ENCODE assay signal across 20 cellular contexts in the genomic region with DNA sequence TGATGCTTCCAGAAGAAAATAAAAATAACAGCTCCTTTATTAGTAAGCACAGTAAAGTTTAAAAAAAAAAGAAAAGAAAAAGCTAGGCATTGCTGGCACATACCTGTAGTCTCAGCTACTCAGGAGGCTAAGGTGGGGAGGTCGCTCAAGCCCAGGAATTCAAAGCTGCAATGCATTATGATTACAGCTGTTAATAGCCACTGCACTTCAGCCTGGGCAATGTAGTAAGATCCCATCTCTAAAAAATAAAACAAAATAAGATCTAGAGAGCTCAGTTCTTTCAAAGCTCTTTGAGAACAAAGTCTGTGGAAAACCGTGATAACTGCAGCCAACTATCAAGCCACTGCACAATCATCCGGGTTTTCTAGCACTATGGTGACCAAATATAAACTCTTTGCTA.
DNase-seq lines count a peak whose midpoint lies in the region; ATAC-seq, FAIRE-seq and TF ChIP-seq lines count a peak whose summit lies in the region.
"Had no signal": no experiment of that assay in that cellular context is flagged by ENCODE, and none has a peak within 500 bp of the region (broad histone marks: within the 10 kb centered on the region; RNA-seq: fewer than 3 reads in every experiment).

No MANE protein-coding gene starts in this region.

- CTCF ChIA-PET in HepG2 (lab: Yijun Ruan, JAX; ENCODE audit: low intra/inter-chr PET ratio, low total read pairs) (no interaction called here), RWPE1 (lab: Yijun Ruan, JAX) (no interaction called here)

- H3K9me3 ChIP-seq in HepG2 (ENCODE audit: low read length) (no peaks in the 10 kb centered on the region), right lobe of liver (no peaks in the 10 kb centered on the region)
- H3K9me3 ChIP-seq: BE2C, SK-N-SH had no signal

- no peak for TF ChIP-seq EP300 in HepG2 (IDR thresholded peaks at IDR 0.05; ENCODE audit: low read depth in 2 of 2, low read length in 2 of 2)
- no peak for TF ChIP-seq EP300 in HepG2 (CRISPR knock-in tag; IDR thresholded peaks at IDR 0.05; ENCODE audit: borderline replicate concordance)

- H3K4me3 Mint-ChIP-seq in stimulated activated effector memory CD8-positive, alpha-beta T cell treated with anti-CD3 and anti-CD28 coated beads, Interleukin-12 subunit alpha, Interleukin-12 subunit beta, amount 100 ng/mL, for 72 hours = no peak overlapping the region
- H3K4me3 Mint-ChIP-seq: CD4-positive, CD25-positive, alpha-beta regulatory T cell had no signal

- H3K9ac ChIP-seq in HepG2 (ENCODE audit: insufficient read depth, low read depth, low read length) = no peak overlapping the region
- H3K9ac ChIP-seq in mesendoderm (ENCODE audit: low read length) = no peak overlapping the region
- H3K9ac ChIP-seq: SK-N-SH had no signal

- H3K27ac ChIP-seq in HepG2 (ENCODE audit: extremely low read length, insufficient read depth, low read length) = no peak overlapping the region
- H3K27ac ChIP-seq in right lobe of liver = no peak overlapping the region
- H3K27ac ChIP-seq in VCaP = peak overlapping the region; percentile 43; the same call in 1 of the 2 replicates
- no peak overlapping the region for H3K27ac ChIP-seq in mesendoderm (ENCODE audit: low read depth, low read length)
- H3K27ac ChIP-seq in RWPE1 = no peak overlapping the region

- no peak overlapping the region for H3K4ac ChIP-seq in mesendoderm (ENCODE audit: low read depth, low read length)

- no peak overlapping the region for H3K56ac ChIP-seq in mesendoderm (ENCODE audit: low read length)

- no peaks in the 10 kb centered on the region for H3K36me3 ChIP-seq in HepG2 (replicated peaks in 1 of 2; ENCODE audit: control insufficient read depth in 1 of 2, insufficient read depth in 2 of 2, low read length in 2 of 2)
- H3K36me3 ChIP-seq in right lobe of liver = no peaks in the 10 kb centered on the region
- H3K36me3 ChIP-seq in mesendoderm (ENCODE audit: control insufficient read depth, insufficient read depth, low read length) = no peaks in the 10 kb centered on the region
- H3K36me3 ChIP-seq: BE2C had no signal

- H3K4me1 ChIP-seq in HepG2 (ENCODE audit: insufficient read depth, low read length) = no peaks in the 10 kb centered on the region
- no peaks in the 10 kb centered on the region for H3K4me1 ChIP-seq in right lobe of liver
- no peaks in the 10 kb centered on the region for H3K4me1 ChIP-seq in mesendoderm (ENCODE audit: control insufficient read depth, low read depth, low read length)
- H3K4me1 ChIP-seq: BE2C had no signal

- H3K79me2 ChIP-seq in HepG2 (ENCODE audit: insufficient read depth, low read length) (no peaks in the 10 kb centered on the region), mesendoderm (ENCODE audit: control insufficient read depth, insufficient read depth, low read length) (no peaks in the 10 kb centered on the region)

- H2BK120ac ChIP-seq in mesendoderm (ENCODE audit: low read depth, low read length) = no peak overlapping the region

- H2BK15ac ChIP-seq in mesendoderm (replicated peaks; ENCODE audit: low read depth) = peak overlapping the region; percentile 6

- H3K4me3 ChIP-seq in HepG2 (replicated peaks in 1 of 3; ENCODE audit: insufficient read depth in 1 of 3, low read depth in 2 of 3, low read length in 3 of 3) (no peak overlapping the region), right lobe of liver (no peak overlapping the region), mesendoderm (ENCODE audit: low read length) (no peak overlapping the region)

- no peaks in the 10 kb centered on the region for H3K9me3 Mint-ChIP-seq in stimulated activated effector memory CD8-positive, alpha-beta T cell treated with anti-CD3 and anti-CD28 coated beads, Interleukin-12 subunit alpha, Interleukin-12 subunit beta, amount 100 ng/mL, for 72 hours

- H2AFZ ChIP-seq in HepG2 (ENCODE audit: low read length) = no peak overlapping the region

- no peaks in the 10 kb centered on the region for H3K27me3 ChIP-seq in HepG2 (ENCODE audit: control insufficient read depth in 1 of 2, insufficient read depth in 2 of 2, low read length in 2 of 2)
- no peaks in the 10 kb centered on the region for H3K27me3 ChIP-seq in right lobe of liver
- H3K27me3 ChIP-seq in mesendoderm (ENCODE audit: insufficient read depth, low read length, poor library complexity) = no peaks in the 10 kb centered on the region
- H3K27me3 ChIP-seq: BE2C had no signal

- no peak overlapping the region for H4K5ac ChIP-seq in mesendoderm (ENCODE audit: low read length)

- H2BK5ac ChIP-seq in mesendoderm (ENCODE audit: low read length) = no peak overlapping the region

- ATAC-seq in HepG2 (no peak), right lobe of liver (no peak)
- no peak for ATAC-seq in stimulated activated effector memory CD8-positive, alpha-beta T cell treated with anti-CD3 and anti-CD28 coated beads, Interleukin-12 subunit alpha, Interleukin-12 subunit beta, amount 100 ng/mL, for 72 hours

- in situ Hi-C loops in HepG2 (cut with HindIII; ENCODE audit: extremely low pct_ligation_motif_present, low pct_unique_long_range_greater_than_20kb) = no loop called here

- TF ChIP-seq RAD21 in HepG2 (CRISPR knock-in tag; IDR thresholded peaks at IDR 0.05) = no peak

- DNase-seq in HepG2 (ENCODE audit: low spot score) = no peak
- no peak for DNase-seq in right lobe of liver
- no peak for DNase-seq in mesendoderm
- DNase-seq in stimulated activated effector memory CD8-positive, alpha-beta T cell treated with anti-CD3 and anti-CD28 coated beads, Interleukin-12 subunit alpha, Interleukin-12 subunit beta, amount 100 ng/mL, for 72 hours (ENCODE audit: low spot score in 2 of 2) = no peak
- no peak for DNase-seq in RWPE1 (ENCODE audit: low spot score)
- no peak for DNase-seq in urothelium cell line (ENCODE audit: low spot score)
- no peak for DNase-seq in activated CD4-positive, CD25-positive, alpha-beta regulatory T cell (lab: John Stamatoyannopoulos, UW)
- DNase-seq: 8988T; BE2C; CD4-positive, CD25-positive, alpha-beta regulatory T cell; COR-L47; GDM1; Karpas-422; NCI-H1417 treated with DMSO at 0.1 percent for 48 hours; NCI-H187 treated with DMSO at 0.1 percent for 48 hours; NCI-H226; SHP77 treated with DMSO at 0.1 percent for 48 hours; SK-N-SH had no signal

- H3K18ac ChIP-seq in mesendoderm (ENCODE audit: low read length) = no peak overlapping the region

- POLR2A ChIA-PET in HepG2 (lab: Yijun Ruan, JAX) (no interaction called here), RWPE1 (lab: Yijun Ruan, JAX; ENCODE audit: low non-redundant PET) (no interaction called here)

- H4K20me1 ChIP-seq in HepG2 (ENCODE audit: insufficient read depth, low read length) = no peaks in the 10 kb centered on the region

- TF ChIP-seq POLR2A in HepG2 (IDR thresholded peaks at IDR 0.05; ENCODE audit: insufficient read depth in 1 of 2, low read depth in 2 of 2, low read length in 2 of 2) (no peak), right lobe of liver (IDR thresholded peaks at IDR 0.05) (no peak)

- H3K79me1 ChIP-seq in mesendoderm (ENCODE audit: low read length) = no peaks in the 10 kb centered on the region

- TF ChIP-seq CTCF in HepG2 (CRISPR knock-in tag; IDR thresholded peaks at IDR 0.05) (no peak), right lobe of liver (IDR thresholded peaks at IDR 0.05) (no peak), VCaP (conservative IDR thresholded peaks at IDR 0.05) (no peak), RWPE1 (conservative IDR thresholded peaks at IDR 0.05; ENCODE audit: low read depth) (no peak)

- FAIRE-seq in HepG2 (lab: Jason Lieb, UNC) (no peak), urothelium cell line (lab: Jason Lieb, UNC) (no peak)
- FAIRE-seq: RCC 7860 had no signal

- no peaks in the 10 kb centered on the region for H3K4me1 Mint-ChIP-seq in stimulated activated effector memory CD8-positive, alpha-beta T cell treated with anti-CD3 and anti-CD28 coated beads, Interleukin-12 subunit alpha, Interleukin-12 subunit beta, amount 100 ng/mL, for 72 hours
- H3K4me1 Mint-ChIP-seq: CD4-positive, CD25-positive, alpha-beta regulatory T cell had no signal

- H2AK5ac ChIP-seq in mesendoderm (ENCODE audit: low read length) = no peak overlapping the region

- no peaks in the 10 kb centered on the region for H3K36me3 Mint-ChIP-seq in stimulated activated effector memory CD8-positive, alpha-beta T cell treated with anti-CD3 and anti-CD28 coated beads, Interleukin-12 subunit alpha, Interleukin-12 subunit beta, amount 100 ng/mL, for 72 hours
- H3K36me3 Mint-ChIP-seq: CD4-positive, CD25-positive, alpha-beta regulatory T cell had no signal

- no peak overlapping the region for H3K4me2 ChIP-seq in HepG2 (ENCODE audit: low read depth, low read length)
- no peak overlapping the region for H3K4me2 ChIP-seq in mesendoderm (ENCODE audit: low read length)
- H3K4me2 ChIP-seq: SK-N-SH had no signal

- H3K23ac ChIP-seq in mesendoderm (ENCODE audit: low read length) = no peak overlapping the region

- no peak overlapping the region for H3K27ac Mint-ChIP-seq in stimulated activated effector memory CD8-positive, alpha-beta T cell treated with anti-CD3 and anti-CD28 coated beads, Interleukin-12 subunit alpha, Interleukin-12 subunit beta, amount 100 ng/mL, for 72 hours
- H3K27ac Mint-ChIP-seq: CD4-positive, CD25-positive, alpha-beta regulatory T cell had no signal

- BruUV-seq in HepG2 (replicated peaks; lab: Mats Ljungman, UMichigan) = no TSS peak

- H4K8ac ChIP-seq in mesendoderm (ENCODE audit: low read depth, low read length) = no peak overlapping the region

- WGBS in HepG2 (ENCODE audit: low lambda C conversion rate) = 3% methylated on average over 3 of the region's 3 CpGs
- WGBS in right lobe of liver (ENCODE audit: insufficient coverage, low coverage, low lambda C conversion rate, missing lambda C conversion rate) = 64% methylated on average over 3 of the region's 3 CpGs
- WGBS in mesendoderm (ENCODE audit: extremely low coverage, insufficient coverage, low lambda C conversion rate) = no CpG with 5 or more reads among the region's 3 CpGs

- intact Hi-C loops in HepG2 (cut with micrococcal nuclease; ENCODE audit: unreplicated experiment) = no loop called here
- intact Hi-C loops in right lobe of liver (cut with DNase I) = no loop called here

TF ChIP-seq in HepG2, 621 proteins besides CTCF, POLR2A, EP300 and RAD21:
- TF ChIP-seq ZNF121 (CRISPR knock-in tag; IDR thresholded peaks at IDR 0.05) = 0 out of 2 replicates have a peak, but pooled peaks have one; percentile 14
- no peak for TF ChIP-seq LBX2 (CRISPR knock-in tag; IDR thresholded peaks at IDR 0.05; ENCODE audit: borderline replicate concordance)
